1 cellular context compared by ENCODE assay signal in genomic region chr16:30745082-30745481, GRCh38.
A peak's percentile ranks its signal among the peaks of the same experiment; 100 is the strongest.
TF ChIP-seq lines count a peak whose summit lies in the region.

No MANE protein-coding gene starts in this region.

TF ChIP-seq in liver, 16 proteins besides CTCF, POLR2A, EP300 and RAD21 (continued from another document):
- peak; percentile 26 for TF ChIP-seq REST (IDR thresholded peaks at IDR 0.05)
- no peak for TF ChIP-seq NR2F2 (IDR thresholded peaks at IDR 0.05)
- TF ChIP-seq SP1 (IDR thresholded peaks at IDR 0.05), result peak; percentile 78
- peak; percentile 57 for TF ChIP-seq FOXA2 (IDR thresholded peaks at IDR 0.05)
- TF ChIP-seq EGR1 (IDR thresholded peaks at IDR 0.05; ENCODE audit: low read depth in 2 of 2), result no peak
- TF ChIP-seq HNF4A (conservative IDR thresholded peaks at IDR 0.05), result peak; percentile 92 to 93
- TF ChIP-seq MAX (IDR thresholded peaks at IDR 0.05), result peak; percentile 33
- peak; percentile 45 for TF ChIP-seq YY1 (IDR thresholded peaks at IDR 0.05)
- peak; percentile 28 for TF ChIP-seq ZBTB33 (IDR thresholded peaks at IDR 0.05)
- TF ChIP-seq ATF3 (IDR thresholded peaks at IDR 0.05), result no peak
- TF ChIP-seq GABPA (IDR thresholded peaks at IDR 0.05 in 1 of 2, conservative IDR thresholded peaks at IDR 0.05 in 1 of 2), result peak in 1 of 2 donors; percentile 36
- peak; percentile 61 for TF ChIP-seq HNF4G (IDR thresholded peaks at IDR 0.05)
- TF ChIP-seq TAF1 (conservative IDR thresholded peaks at IDR 0.05), result no peak
- peak; percentile 90 for TF ChIP-seq RXRA (IDR thresholded peaks at IDR 0.05)
- TF ChIP-seq JUND (IDR thresholded peaks at IDR 0.05), result peak; percentile 73 to 86
TF ChIP-seq in liver: peak in this region for 11.
